In genomic region chr18:12703096-12703567, GRCh38 we compare ENCODE assay signal across 8 cellular contexts. TPM values are rescaled to one million over a fixed set of nuclear protein-coding genes. Genes with fewer than 3 reads are reported as not detected.
DNase-seq lines count a peak whose midpoint lies in the region; ATAC-seq, FAIRE-seq and TF ChIP-seq lines count a peak whose summit lies in the region.

No MANE protein-coding gene starts in this region.

- H3K4me2 ChIP-seq in BLaER1, result peak overlapping the region; percentile 93

- no peaks in the 10 kb centered on the region for H3K9me3 Mint-ChIP-seq in activated CD8-positive, alpha-beta T cell treated with anti-CD3 and anti-CD28 coated beads, Interleukin-2, amount 10 ng/mL, durations not matched to agents 7 days and 5 days (ENCODE audit: insufficient read depth)

- H3K4me3 ChIP-seq in BLaER1 (peak overlapping the region; percentile 82), iPS-20b (ENCODE audit: low read length) (peak overlapping the region; percentile 91), suprapubic skin (peak overlapping the region; percentile 95)

- H3K9me3 ChIP-seq in BLaER1, result no peaks in the 10 kb centered on the region
- no peaks in the 10 kb centered on the region for H3K9me3 ChIP-seq in iPS-20b (ENCODE audit: insufficient read depth, low read depth, low read length)
- H3K9me3 ChIP-seq in suprapubic skin, result no peaks in the 10 kb centered on the region

- peak; percentile 72 for FAIRE-seq in H54 (lab: Jason Lieb, UNC)

- WGBS in suprapubic skin, result 0% methylated on average over 26 of the region's 28 CpGs

- H3K27ac Mint-ChIP-seq in activated CD8-positive, alpha-beta T cell treated with anti-CD3 and anti-CD28 coated beads, Interleukin-2, amount 10 ng/mL, durations not matched to agents 7 days and 5 days, result peak overlapping the region; percentile 100

- peaks cover 47% of the 10 kb centered on the region for H3K36me3 Mint-ChIP-seq in activated CD8-positive, alpha-beta T cell treated with anti-CD3 and anti-CD28 coated beads, Interleukin-2, amount 10 ng/mL, durations not matched to agents 7 days and 5 days (ENCODE audit: low read depth)

- H3K36me3 ChIP-seq in BLaER1 (peaks cover 45% of the 10 kb centered on the region), iPS-20b (ENCODE audit: insufficient read depth, low read depth, low read length) (peaks cover 51% of the 10 kb centered on the region), suprapubic skin (peaks cover 10% of the 10 kb centered on the region)

- CTCF ChIA-PET in activated CD8-positive, alpha-beta T cell treated with anti-CD3 and anti-CD28 coated beads, Interleukin-2, amount 10 ng/mL, durations not matched to agents 7 days and 5 days (lab: Charles Lee), result interaction anchor here (0.9 to 1.6 kb wide), 4 partner anchors 20 to 231 kb away, joined by 3 to 6 read pairs (median 3); no protein-coding TSS in a partner anchor

- peaks cover 61% of the 10 kb centered on the region for H4K20me1 ChIP-seq in BLaER1

- H3K9ac ChIP-seq in BLaER1 (peak overlapping the region; percentile 100), iPS-20b (ENCODE audit: low read depth, low read length) (peak overlapping the region; percentile 97)

- ATAC-seq in activated CD8-positive, alpha-beta T cell treated with anti-CD3 and anti-CD28 coated beads, Interleukin-2, amount 10 ng/mL, durations not matched to agents 7 days and 5 days, result peak; percentile 66
- no peak for ATAC-seq in GM21515 (IDR thresholded peaks at IDR 0.05; ENCODE audit: unreplicated experiment)

- H3K4me1 Mint-ChIP-seq in activated CD8-positive, alpha-beta T cell treated with anti-CD3 and anti-CD28 coated beads, Interleukin-2, amount 10 ng/mL, durations not matched to agents 7 days and 5 days (ENCODE audit: low read depth), result peaks cover 47% of the 10 kb centered on the region

- TF ChIP-seq EP300 in suprapubic skin (IDR thresholded peaks at IDR 0.05), result no peak

- POLR2A ChIA-PET in activated CD8-positive, alpha-beta T cell treated with anti-CD3 and anti-CD28 coated beads, Interleukin-2, amount 10 ng/mL, durations not matched to agents 7 days and 5 days (lab: Charles Lee), result interaction anchor here (0.5 to 2.4 kb wide), 13 partner anchors 9 to 326 kb away, joined by 3 to 12 read pairs (median 5); partner anchors contain the start of genes AFG3L2, CEP192 and PTPN2

- peak overlapping the region; percentile 94 for H3K4me3 Mint-ChIP-seq in activated CD8-positive, alpha-beta T cell treated with anti-CD3 and anti-CD28 coated beads, Interleukin-2, amount 10 ng/mL, durations not matched to agents 7 days and 5 days

- peak; percentile 56; the same call in 1 of the 2 replicates for TF ChIP-seq POLR2A in H54 (IDR thresholded peaks at IDR 0.05; ENCODE audit: low read depth, low read length)
- TF ChIP-seq POLR2A in suprapubic skin (IDR thresholded peaks at IDR 0.05), result peak in 1 of 2 donors; percentile 18

- no peak for TF ChIP-seq CTCF in suprapubic skin (IDR thresholded peaks at IDR 0.05)

- H3K27me3 Mint-ChIP-seq in activated CD8-positive, alpha-beta T cell treated with anti-CD3 and anti-CD28 coated beads, Interleukin-2, amount 10 ng/mL, durations not matched to agents 7 days and 5 days (ENCODE audit: low read depth), result no peaks in the 10 kb centered on the region

- peak overlapping the region; percentile 100 for H3K27ac ChIP-seq in BLaER1
- H3K27ac ChIP-seq in iPS-20b (ENCODE audit: low read length), result peak overlapping the region; percentile 60
- H3K27ac ChIP-seq in suprapubic skin, result peak overlapping the region; percentile 98

- H3K27me3 ChIP-seq in BLaER1 (no peaks in the 10 kb centered on the region), iPS-20b (ENCODE audit: insufficient read depth, low read length) (no peaks in the 10 kb centered on the region), suprapubic skin (no peaks in the 10 kb centered on the region)

- DNase-seq in H54 (ENCODE audit: insufficient read length, low spot score) (no peak), suprapubic skin (ENCODE audit: low spot score in 2 of 2) (no peak), cerebellar nuclear complex (lab: John Stamatoyannopoulos, UW) (no peak)
- DNase-seq in activated CD8-positive, alpha-beta T cell treated with anti-CD3 and anti-CD28 coated beads, Interleukin-2, amount 10 ng/mL, durations not matched to agents 7 days and 5 days, result no peak
- no peak for DNase-seq in activated CD4-positive, alpha-beta T cell treated with anti-CD3 and anti-CD28 coated beads for 4 hours

- H3K4me1 ChIP-seq in BLaER1 (peaks cover 39% of the 10 kb centered on the region), iPS-20b (ENCODE audit: insufficient read depth, low read length) (peaks cover 14% of the 10 kb centered on the region; the same call in 1 of the 2 replicates), suprapubic skin (peaks cover 35% of the 10 kb centered on the region)

RNA-seq across cellular contexts. Expression of gene PSMG2, which starts 0.3 kb away (rescaled TPM):
- total RNA-seq in activated CD8-positive, alpha-beta T cell treated with anti-CD3 and anti-CD28 coated beads, Interleukin-2, amount 10 ng/mL, durations not matched to agents 7 days and 5 days, result 100 to 1,000 TPM; 104 to 108 TPM
- 10 to 100 TPM; 53.1 to 72.1 (median 68.4) TPM for total RNA-seq in suprapubic skin

RNA-seq across cellular contexts. Expression of gene CEP76, which starts 0.6 kb away (rescaled TPM):
- 10 to 100 TPM; 12.9 to 17.2 TPM for total RNA-seq in activated CD8-positive, alpha-beta T cell treated with anti-CD3 and anti-CD28 coated beads, Interleukin-2, amount 10 ng/mL, durations not matched to agents 7 days and 5 days
- 10 to 100 TPM in 2 of 4 donors, 1 to 10 TPM in 2; 6.5 to 14.8 (median 11.3) TPM for total RNA-seq in suprapubic skin

RNA-seq across cellular contexts. Expression of gene SPIRE1, which starts 45.2 kb away (rescaled TPM):
- total RNA-seq in activated CD8-positive, alpha-beta T cell treated with anti-CD3 and anti-CD28 coated beads, Interleukin-2, amount 10 ng/mL, durations not matched to agents 7 days and 5 days, result 1 to 10 TPM; 2.5 to 2.7 TPM
- 10 to 100 TPM; 21.7 to 42.8 (median 25.2) TPM for total RNA-seq in suprapubic skin

Comparison
In these comparisons a context has a peak if more than half of its experiments do, and no peak if none do; other contexts are left out.
1. RNA of gene SPIRE1, which starts 45.2 kb away (total RNA-seq): 21.7 to 42.8 TPM in suprapubic skin; 2.5 to 2.7 TPM in activated CD8-positive, alpha-beta T cell treated with anti-CD3 and anti-CD28 coated beads, Interleukin-2, amount 10 ng/mL, durations not matched to agents 7 days and 5 days; every median in the first group is over 4 times any median in the second.
2. Peak in every context shown above with its lines, with median percentiles within 50 percentile points of each other: H3K27ac ChIP-seq and H3K4me3 ChIP-seq.